Comparison of ENCODE assay signal across 8 cellular contexts in the genomic region with DNA sequence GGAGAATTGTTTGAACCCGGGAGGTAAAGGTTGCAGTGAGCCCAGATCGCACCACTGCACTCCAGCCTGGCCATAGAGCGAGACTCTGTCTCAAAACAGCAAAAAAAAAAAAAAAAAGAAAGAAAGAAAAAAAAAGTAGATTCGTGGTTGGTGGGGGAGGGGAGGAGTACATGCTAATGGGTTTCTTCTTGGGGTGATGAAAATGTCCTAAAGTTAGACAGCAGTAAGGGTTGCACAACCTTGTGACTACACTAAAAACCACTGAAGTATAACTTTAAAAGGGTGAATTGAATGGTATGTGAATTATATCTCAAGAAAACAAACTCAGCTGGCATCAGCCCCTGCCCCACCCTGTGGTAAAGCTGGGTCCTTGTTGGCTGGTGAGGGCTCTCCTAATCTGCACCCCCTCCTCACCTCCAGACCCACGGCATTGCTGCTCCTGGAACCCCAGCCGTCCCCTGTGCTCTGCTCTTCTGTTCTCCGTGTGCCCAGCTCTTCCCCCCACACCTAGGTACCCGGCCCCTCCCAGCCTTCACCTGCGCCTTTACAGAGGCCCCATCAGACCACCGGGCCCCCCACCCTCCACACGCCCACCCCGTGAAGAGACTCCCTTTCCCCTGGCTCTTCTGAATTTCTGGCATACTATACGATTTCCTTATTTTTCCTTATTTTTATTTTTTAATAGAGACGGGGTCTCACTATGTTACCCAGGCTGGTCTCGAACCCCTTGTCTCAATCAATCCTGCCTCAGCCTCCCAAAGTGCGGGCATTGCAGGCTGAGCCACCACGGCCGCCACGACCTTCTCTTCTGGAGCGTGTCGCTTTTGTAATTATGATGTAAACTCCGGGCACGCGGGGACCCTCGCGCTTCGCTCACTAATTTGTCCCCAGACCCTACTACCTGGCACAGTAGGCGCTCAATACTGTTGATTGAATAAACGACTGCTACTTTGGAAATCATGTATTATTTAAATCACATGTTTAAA. TPM values are rescaled to one million over a fixed set of nuclear protein-coding genes. Genes with fewer than 3 reads are reported as not detected.
DNase-seq lines count a peak whose midpoint lies in the region; ATAC-seq, FAIRE-seq and TF ChIP-seq lines count a peak whose summit lies in the region.

No MANE protein-coding gene starts in this region.

- no peak for ATAC-seq in GM21576 (IDR thresholded peaks at IDR 0.05; ENCODE audit: unreplicated experiment)

- H4K8ac ChIP-seq in H1 (ENCODE audit: extremely low read depth, insufficient read depth, low read length): no peak overlapping the region

- H3K79me1 ChIP-seq in H1 (ENCODE audit: low read depth, low read length): peaks cover 6% of the 10 kb centered on the region; the same call in 1 of the 2 replicates

- no peak overlapping the region for H3K4ac ChIP-seq in H1 (replicated peaks; ENCODE audit: insufficient read length, low read depth, low read length)

- peak overlapping the region; percentile 29 for H4K91ac ChIP-seq in H1 (replicated peaks; ENCODE audit: insufficient read length, low read length)

- peak overlapping the region; percentile 91 for H3K4me3 Mint-ChIP-seq in Caco-2 (ENCODE audit: unreplicated experiment)

- H3K9ac ChIP-seq in OCI-LY3 (ENCODE audit: low read length) (peak overlapping the region; percentile 67), H1 (replicated peaks in 1 of 4; ENCODE audit: extremely low read depth in 1 of 4, low read depth in 3 of 4, low read length in 3 of 4) (no peak overlapping the region; a peak in 1 of 7 replicates)

- POLR2A ChIA-PET in Caco-2 (lab: Charles Lee) (interaction anchor here (0.6 to 0.7 kb wide), 3 partner anchors 202 to 269 kb away, joined by 4 to 11 read pairs (median 7); no protein-coding TSS in a partner anchor), H1 (lab: Charles Lee; ENCODE audit: partially characterized antibody) (interaction anchor here (3.5 kb wide), 1 partner anchor 11 kb away, joined by 22 read pairs; no protein-coding TSS in a partner anchor)

- H3K36me3 Mint-ChIP-seq in Caco-2 (ENCODE audit: insufficient read depth, unreplicated experiment): peaks cover 54% of the 10 kb centered on the region

- TF ChIP-seq EP300 in H1 (IDR thresholded peaks at IDR 0.05; ENCODE audit: borderline replicate concordance in 1 of 2, low read depth in 2 of 2, low read length in 2 of 2): no peak

- peak overlapping the region; percentile 29; the same call in 1 of the 2 replicates for H2BK15ac ChIP-seq in H1 (ENCODE audit: low read length)

- H3K79me2 ChIP-seq in OCI-LY3 (ENCODE audit: low read length) (peaks cover 41% of the 10 kb centered on the region), H1 (ENCODE audit: control insufficient read depth in 1 of 2, insufficient read depth in 2 of 2, low read length in 2 of 2) (peaks cover 9 to 34% of the 10 kb centered on the region in 2 experiments)

- TF ChIP-seq RAD21 in H1 (IDR thresholded peaks at IDR 0.05 in 1 of 2, conservative IDR thresholded peaks at IDR 0.05 in 1 of 2; ENCODE audit: low read depth in 2 of 2, low read length in 2 of 2): no peak

- H3K4me1 ChIP-seq in Caco-2: peaks cover 17% of the 10 kb centered on the region
- H3K4me1 ChIP-seq in OCI-LY3 (ENCODE audit: low read length): peaks cover 12% of the 10 kb centered on the region
- H3K4me1 ChIP-seq in H1 (replicated peaks in 1 of 4; ENCODE audit: control insufficient read depth in 3 of 4, insufficient read depth in 4 of 4, low read length in 3 of 4): peaks cover 7 to 17% (median 9%) of the 10 kb centered on the region in 4 experiments
- peaks cover 15% of the 10 kb centered on the region for H3K4me1 ChIP-seq in neuron (ENCODE audit: insufficient read depth, low read length)

- no peak for TF ChIP-seq POLR2A in H1 (IDR thresholded peaks at IDR 0.05; ENCODE audit: control extremely low read depth in 1 of 2, low read depth in 2 of 2, low read length in 2 of 2)

- no peak overlapping the region for H3K18ac ChIP-seq in H1 (ENCODE audit: extremely low read depth, low read length)

- H4K5ac ChIP-seq in H1 (ENCODE audit: insufficient read length, low read depth, low read length): no peak overlapping the region

- FAIRE-seq in H1 (lab: Jason Lieb, UNC): no peak

- 89% methylated on average over 26 of the region's 29 CpGs; no CpG with 5 or more reads in 1 of the 2 experiments for WGBS in H1 (ENCODE audit: extremely low coverage in 1 of 2, insufficient coverage in 1 of 2, insufficient read length in 1 of 2, insufficient replicate concordance in 2 of 2, low coverage in 1 of 2, low lambda C conversion rate in 2 of 2, missing lambda C conversion rate in 1 of 2), 2 experiments

- TF ChIP-seq CTCF in Caco-2 (IDR thresholded peaks at IDR 0.05; ENCODE audit: insufficient read depth in 1 of 2, low read depth in 1 of 2, low read length in 1 of 2, severe bottlenecking in 1 of 2, unreplicated experiment in 1 of 2) (no peak), OCI-LY3 (IDR thresholded peaks at IDR 0.05; ENCODE audit: low read depth, low read length) (no peak), H1 (IDR thresholded peaks at IDR 0.05; ENCODE audit: control extremely low read depth in 1 of 3, insufficient read depth in 1 of 3, low read depth in 1 of 3, low read length in 3 of 3) (no peak)

- H2AK5ac ChIP-seq in H1 (ENCODE audit: low read depth, low read length): no peak overlapping the region

- peak overlapping the region; percentile 79 for H3K27ac Mint-ChIP-seq in Caco-2 (ENCODE audit: unreplicated experiment)

- H3K27ac ChIP-seq in OCI-LY3 (ENCODE audit: low read length) (no peak overlapping the region), H1 (ENCODE audit: low read depth, low read length) (no peak overlapping the region)

- no peak overlapping the region for H3K23ac ChIP-seq in H1 (ENCODE audit: insufficient read length)

- no peak overlapping the region for H2BK12ac ChIP-seq in H1 (ENCODE audit: low read depth, low read length)

- H2BK20ac ChIP-seq in H1 (ENCODE audit: low read length): no peak overlapping the region

- H4K20me1 ChIP-seq in OCI-LY3 (ENCODE audit: insufficient read depth, low read length) (peaks cover 29% of the 10 kb centered on the region), H1 (replicated peaks in 1 of 2; ENCODE audit: control insufficient read depth in 1 of 2, insufficient read depth in 2 of 2, low read length in 2 of 2) (peaks cover 18 to 21% of the 10 kb centered on the region in 2 experiments)

- H2BK5ac ChIP-seq in H1 (ENCODE audit: low read depth, low read length): no peak overlapping the region

- H2AFZ ChIP-seq in OCI-LY3 (ENCODE audit: low read depth, low read length) (peak overlapping the region; percentile 81), H1 (ENCODE audit: low read length) (peak overlapping the region; percentile 18; the same call in 1 of the 2 replicates), neuron (ENCODE audit: low read depth, low read length) (peak overlapping the region; percentile 80)

- CTCF ChIA-PET in Caco-2 (lab: Charles Lee): interaction anchor here (0.6 to 1.5 kb wide), 4 partner anchors 31 to 572 kb away, joined by 3 to 7 read pairs (median 4); no protein-coding TSS in a partner anchor
- CTCF ChIA-PET in H1 (lab: Charles Lee; ENCODE audit: partially characterized antibody): no interaction called here

- no TSS peak for BruUV-seq in Caco-2 (replicated peaks; lab: Mats Ljungman, UMichigan)

- H3K56ac ChIP-seq in H1 (replicated peaks; ENCODE audit: insufficient read length, low read depth, low read length): no peak overlapping the region

- intact Hi-C loops in Caco-2 (cut with micrococcal nuclease; ENCODE audit: unreplicated experiment): loop anchor here (2.0 kb wide), 1 partner anchor 41 kb away; no protein-coding TSS in a partner anchor

- H3K27me3 ChIP-seq in Caco-2 (replicated peaks; ENCODE audit: control insufficient read depth, insufficient read depth, low read length) (no peaks in the 10 kb centered on the region), OCI-LY3 (ENCODE audit: low read depth, low read length) (peaks cover 4% of the 10 kb centered on the region; the same call in 1 of the 2 replicates), H1 (replicated peaks in 1 of 4; ENCODE audit: control insufficient read depth in 3 of 4, extremely low read depth in 1 of 4, insufficient read depth in 3 of 4, low read length in 3 of 4) (no peaks in the 10 kb centered on the region), neuron (ENCODE audit: insufficient read depth, low read length) (no peaks in the 10 kb centered on the region)

- H3K36me3 ChIP-seq in Caco-2 (ENCODE audit: control insufficient read depth, insufficient read depth, low read length) (peaks cover 7% of the 10 kb centered on the region), OCI-LY3 (replicated peaks; ENCODE audit: low read depth, low read length) (peaks cover 30% of the 10 kb centered on the region), H1 (ENCODE audit: control insufficient read depth in 2 of 4, insufficient read depth in 4 of 4, low read length in 3 of 4) (peaks cover 10 to 15% (median 13%) of the 10 kb centered on the region in 4 experiments), neuron (ENCODE audit: insufficient read depth, low read length) (peaks cover 17% of the 10 kb centered on the region)

- peaks cover 14% of the 10 kb centered on the region for H3K9me3 ChIP-seq in Caco-2
- no peaks in the 10 kb centered on the region for H3K9me3 ChIP-seq in OCI-LY3 (ENCODE audit: insufficient read depth, low read length)
- no peaks in the 10 kb centered on the region for H3K9me3 ChIP-seq in H1 (ENCODE audit: insufficient read depth in 2 of 2, low read depth in 1 of 2, low read length in 1 of 2)
- H3K9me3 ChIP-seq in neuron (ENCODE audit: low read length): no peaks in the 10 kb centered on the region

- peak overlapping the region; percentile 85 for H3K4me2 ChIP-seq in OCI-LY3 (ENCODE audit: low read length)
- H3K4me2 ChIP-seq in H1 (ENCODE audit: insufficient read depth in 1 of 2, low read depth in 2 of 2, low read length in 2 of 2): peak overlapping the region; percentile 70 to 89

- peaks cover 16% of the 10 kb centered on the region for H3K4me1 Mint-ChIP-seq in Caco-2 (ENCODE audit: low read depth, unreplicated experiment)

- peak overlapping the region; percentile 94 for H3K4me3 ChIP-seq in Caco-2 (ENCODE audit: low read depth, low read length)
- peak overlapping the region; percentile 93 for H3K4me3 ChIP-seq in OCI-LY3 (ENCODE audit: low read length)
- peak overlapping the region; percentile 86 to 90 (median 86); a peak in 5 of 8 replicates for H3K4me3 ChIP-seq in H1 (ENCODE audit: extremely low read depth in 1 of 4, insufficient read depth in 2 of 4, low read depth in 3 of 4, low read length in 4 of 4)
- peak overlapping the region; percentile 84 for H3K4me3 ChIP-seq in neuron (ENCODE audit: low read length)

- no peaks in the 10 kb centered on the region for H3K27me3 Mint-ChIP-seq in Caco-2 (ENCODE audit: insufficient read depth, unreplicated experiment)

- DNase-seq in Caco-2: no peak
- DNase-seq in H1 (ENCODE audit: low read depth in 1 of 2, low spot score in 2 of 2): no peak
- DNase-seq in NCI-H748 (lab: John Stamatoyannopoulos, UW; ENCODE audit: unreplicated experiment): no peak
- no peak for DNase-seq in NCI-H1092 (lab: John Stamatoyannopoulos, UW)
- no peak for DNase-seq in LoVo (ENCODE audit: low spot score)

- H3K14ac ChIP-seq in H1 (ENCODE audit: insufficient read length): no peak overlapping the region

- peaks cover 10% of the 10 kb centered on the region for H3K23me2 ChIP-seq in H1 (ENCODE audit: low read depth, low read length)

- no peak overlapping the region for H2BK120ac ChIP-seq in H1 (replicated peaks; ENCODE audit: low read depth, low read length)

- no peaks in the 10 kb centered on the region for H3K9me3 Mint-ChIP-seq in Caco-2 (ENCODE audit: unreplicated experiment)

RNA-seq across cellular contexts. Expression of gene FADD, which starts 0.9 kb away (rescaled TPM):
- 45.8 and 51.3 TPM in 2 replicates for total RNA-seq in Caco-2 (2022)
- 43.8 and 43.9 TPM in 2 replicates for total RNA-seq in H1 (2021; fragmentation: NEBNext Ultra II Directional; extraction: Animal tissue kit (Norgen Biotek cat#: 25700))
- 29.0 and 37.4 TPM in 2 replicates for polyA plus RNA-seq in H1 (2011; rRNA removed)
- polyA plus RNA-seq in H1 (2011; cell fraction: cytosol; rRNA removed): 40.3 TPM
- polyA plus RNA-seq in H1 (2011; cell fraction: nucleus; rRNA removed): 31.3 TPM
- 34.2 to 40.6 TPM (median 39.4 TPM) in 4 replicates for polyA plus RNA-seq in H1 (2012, experiment 1 of 2)
- polyA plus RNA-seq in H1 (2012, experiment 2 of 2): 42.8 TPM
- polyA plus RNA-seq in H1 (2013, experiment 1 of 2): 36.2 TPM
- 35.3 TPM for polyA plus RNA-seq in H1 (2013, experiment 2 of 2)
- 33.9 and 44.7 TPM in 2 replicates for polyA minus RNA-seq in H1 (2011; rRNA and poly(A)+ RNA removed)
- 25.3 TPM for polyA minus RNA-seq in H1 (2011; cell fraction: cytosol; rRNA and poly(A)+ RNA removed)
- polyA minus RNA-seq in H1 (2011; cell fraction: nucleus; rRNA and poly(A)+ RNA removed): 22.5 TPM

Comparison
In these comparisons a context has a peak if more than half of its experiments do, and no peak if none do; other contexts are left out.
1. H2AFZ ChIP-seq: peak in every context shown above with its lines; median percentile 81 in OCI-LY3; 80 in neuron; 18 in H1.